ENCODE assay signal across 8 cellular contexts in the genomic region with DNA sequence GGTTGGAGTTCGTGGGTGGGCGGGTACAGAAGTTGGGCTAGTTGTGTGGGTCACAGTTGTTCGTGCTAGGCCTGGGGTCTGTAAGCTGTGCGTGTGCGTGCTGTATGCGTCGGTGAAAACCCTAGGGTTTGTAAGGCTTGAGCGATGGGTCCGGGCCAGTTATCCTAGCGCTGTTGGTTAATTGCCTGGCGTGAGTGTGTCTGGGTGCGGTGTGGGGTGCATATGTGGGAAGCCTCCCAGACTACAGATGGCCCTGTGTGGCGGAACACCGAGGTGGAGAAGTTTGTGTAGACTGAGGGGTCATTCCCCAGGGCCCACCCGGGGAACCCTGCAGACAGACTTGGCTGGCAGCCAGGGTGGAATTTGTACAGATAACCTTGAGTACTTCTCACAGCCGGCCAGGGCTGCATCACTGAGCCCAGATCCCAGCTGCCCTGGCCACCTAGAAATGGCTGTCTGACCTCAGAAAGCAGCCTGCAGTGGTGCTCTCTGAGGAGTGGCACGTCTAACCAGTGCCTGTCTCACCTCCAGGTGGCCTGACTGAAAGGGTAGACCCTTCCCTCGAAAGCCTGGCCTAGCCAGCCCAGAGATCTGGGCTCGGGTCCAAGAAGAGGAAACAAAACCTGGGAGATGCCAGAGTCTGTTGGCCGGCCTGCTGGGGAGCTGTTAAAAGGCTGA. TPM values are rescaled to one million over a fixed set of nuclear protein-coding genes. Genes with fewer than 3 reads are reported as not detected.
DNase-seq lines count a peak whose midpoint lies in the region; ATAC-seq, FAIRE-seq and TF ChIP-seq lines count a peak whose summit lies in the region.

No MANE protein-coding gene starts in this region.

- H3K4me1 ChIP-seq in HUES6 (ENCODE audit: control insufficient read depth, insufficient read depth, low read length) (peaks cover 37% of the 10 kb centered on the region), PC-9 (replicated peaks; ENCODE audit: insufficient read depth) (peaks cover 18% of the 10 kb centered on the region), HepG2 (ENCODE audit: insufficient read depth, low read length) (peaks cover 46% of the 10 kb centered on the region), subcutaneous abdominal adipose tissue (ENCODE audit: control insufficient read depth in 5 of 5, insufficient read depth in 5 of 5, low read length in 5 of 5) (peaks cover 2 to 27% (median 24%) of the 10 kb centered on the region in 5 donors)

- DNase-seq in DMS53 treated with DMSO at 0.1 percent for 48 hours (lab: John Stamatoyannopoulos, UW; ENCODE audit: unreplicated experiment) (peak; percentile 45), PC-9 (peak; percentile 64 to 73), choroid plexus epithelial cell (ENCODE audit: low read depth) (peak; percentile 60), HepG2 (ENCODE audit: low spot score) (peak; percentile 73), NOMO-1 treated with dmso at 0.1 percent for 144 hours (lab: John Stamatoyannopoulos, UW; ENCODE audit: unreplicated experiment) (no peak)

- peak; percentile 4 to 55; a peak in 3 of 4 replicates for TF ChIP-seq POLR2A in HepG2 (IDR thresholded peaks at IDR 0.05; ENCODE audit: insufficient read depth in 1 of 2, low read depth in 2 of 2, low read length in 2 of 2)

- peak overlapping the region; percentile 94 for H3K9ac ChIP-seq in HUES6 (ENCODE audit: low read length)
- peak overlapping the region; percentile 92 for H3K9ac ChIP-seq in HepG2 (ENCODE audit: insufficient read depth, low read depth, low read length)
- peak overlapping the region in 3 of 5 donors; percentile 52 to 66 (median 59) for H3K9ac ChIP-seq in subcutaneous abdominal adipose tissue (ENCODE audit: low read length in 5 of 5)

- TF ChIP-seq CTCF in PC-9 (conservative IDR thresholded peaks at IDR 0.05), result no peak
- TF ChIP-seq CTCF in choroid plexus epithelial cell (conservative IDR thresholded peaks at IDR 0.05; ENCODE audit: low read depth, low read length), result no peak
- TF ChIP-seq CTCF in HepG2 (CRISPR knock-in tag; IDR thresholded peaks at IDR 0.05), result peak; percentile 29

- H3K9me2 ChIP-seq in PC-9 (ENCODE audit: insufficient read depth), result no peaks in the 10 kb centered on the region

- BruUV-seq in PC-9 (replicated peaks; lab: Mats Ljungman, UMichigan) (no TSS peak), HepG2 (replicated peaks; lab: Mats Ljungman, UMichigan) (TSS peak; percentile 56)

- H3K4me3 ChIP-seq in HUES6 (ENCODE audit: low read depth, low read length), result peak overlapping the region; percentile 74
- peak overlapping the region; percentile 75 for H3K4me3 ChIP-seq in PC-9
- peak overlapping the region; percentile 71 for H3K4me3 ChIP-seq in choroid plexus epithelial cell (ENCODE audit: low read depth, low read length)
- H3K4me3 ChIP-seq in HepG2 (replicated peaks in 1 of 3; ENCODE audit: insufficient read depth in 1 of 3, low read depth in 2 of 3, low read length in 3 of 3), result peak overlapping the region; percentile 81 to 86 (median 86)
- peak overlapping the region; percentile 58 to 69 (median 64) for H3K4me3 ChIP-seq in subcutaneous abdominal adipose tissue (ENCODE audit: low read depth in 1 of 5, low read length in 5 of 5)

- in situ Hi-C loops in HepG2 (cut with HindIII; ENCODE audit: extremely low pct_ligation_motif_present, low pct_unique_long_range_greater_than_20kb), result no loop called here

- H2AFZ ChIP-seq in PC-9 (peak overlapping the region; percentile 96), HepG2 (ENCODE audit: low read length) (no peak overlapping the region)

- H3K36me3 ChIP-seq in HUES6 (ENCODE audit: control insufficient read depth, insufficient read depth, low read length) (peaks cover 25% of the 10 kb centered on the region), PC-9 (ENCODE audit: low read depth) (no peaks in the 10 kb centered on the region), HepG2 (replicated peaks in 1 of 2; ENCODE audit: control insufficient read depth in 1 of 2, insufficient read depth in 2 of 2, low read length in 2 of 2) (peaks cover 16 to 18% of the 10 kb centered on the region in 2 experiments), subcutaneous abdominal adipose tissue (ENCODE audit: control insufficient read depth in 5 of 5, insufficient read depth in 5 of 5, low read length in 5 of 5) (peaks cover 2 to 17% (median 13%) of the 10 kb centered on the region in 5 donors)

- 1% methylated on average over 17 of the region's 20 CpGs for WGBS in HepG2 (ENCODE audit: low lambda C conversion rate)

- H4K20me1 ChIP-seq in PC-9 (ENCODE audit: insufficient read depth) (peaks cover 4% of the 10 kb centered on the region; the same call in 1 of the 2 replicates), HepG2 (ENCODE audit: insufficient read depth, low read length) (peaks cover 30% of the 10 kb centered on the region)

- TF ChIP-seq RAD21 in HepG2 (CRISPR knock-in tag; IDR thresholded peaks at IDR 0.05), result no peak; the same call in 1 of the 2 replicates

- H3K4me2 ChIP-seq in PC-9 (peak overlapping the region; percentile 95), HepG2 (ENCODE audit: low read depth, low read length) (peak overlapping the region; percentile 90)

- POLR2A ChIA-PET in PC-9 (lab: Charles Lee; ENCODE audit: unreplicated experiment), result interaction anchor here (0.7 kb wide), 2 partner anchors 56 to 198 kb away, joined by 4 to 5 read pairs; a partner anchor contains a TSS
- POLR2A ChIA-PET in HepG2 (lab: Yijun Ruan, JAX), result interaction anchor here (0.7 to 9.0 kb wide), 12 partner anchors 9 to 199 kb away, joined by 3 to 167 read pairs (median 4); a partner anchor contains a TSS

- H3K79me2 ChIP-seq in PC-9 (ENCODE audit: low read depth), result peaks cover 13% of the 10 kb centered on the region
- peaks cover 55% of the 10 kb centered on the region for H3K79me2 ChIP-seq in HepG2 (ENCODE audit: insufficient read depth, low read length)

- no peaks in the 10 kb centered on the region for H3K9me3 ChIP-seq in HUES6 (ENCODE audit: control insufficient read depth, insufficient read depth, low read depth, low read length)
- H3K9me3 ChIP-seq in PC-9 (ENCODE audit: insufficient read depth, low read depth), result no peaks in the 10 kb centered on the region
- H3K9me3 ChIP-seq in HepG2 (ENCODE audit: low read length), result no peaks in the 10 kb centered on the region
- no peaks in the 10 kb centered on the region for H3K9me3 ChIP-seq in subcutaneous abdominal adipose tissue (ENCODE audit: control insufficient read depth in 5 of 5, low read length in 5 of 5)

- CTCF ChIA-PET in PC-9 (lab: Charles Lee), result no interaction called here
- CTCF ChIA-PET in HepG2 (lab: Yijun Ruan, JAX; ENCODE audit: low intra/inter-chr PET ratio, low total read pairs), result interaction anchor here (1.1 to 1.7 kb wide), 3 partner anchors 18 to 30 kb away, joined by 3 to 10 read pairs (median 4); a partner anchor contains a TSS

- H3K27me3 ChIP-seq in HUES6 (ENCODE audit: control insufficient read depth, insufficient read depth, low read length) (no peaks in the 10 kb centered on the region), PC-9 (ENCODE audit: insufficient read depth, low read depth) (no peaks in the 10 kb centered on the region), HepG2 (ENCODE audit: control insufficient read depth in 1 of 2, insufficient read depth in 2 of 2, low read length in 2 of 2) (no peaks in the 10 kb centered on the region; a peak in 1 of 5 replicates), subcutaneous abdominal adipose tissue (ENCODE audit: control insufficient read depth in 5 of 5, insufficient read depth in 4 of 5, low read length in 5 of 5) (no peaks in the 10 kb centered on the region)

- peaks cover 41% of the 10 kb centered on the region for H3F3A ChIP-seq in PC-9 (ENCODE audit: insufficient read depth, low read depth)

- ATAC-seq in HepG2 (peak; percentile 51), GM18909 (IDR thresholded peaks at IDR 0.05; ENCODE audit: poor library complexity, unreplicated experiment) (no peak)

- FAIRE-seq in HepG2 (lab: Jason Lieb, UNC), result peak; percentile 12

- H3K27ac ChIP-seq in HUES6 (ENCODE audit: low read depth, low read length) (peak overlapping the region; percentile 83; the same call in 1 of the 2 replicates), PC-9 (no peak overlapping the region), HepG2 (ENCODE audit: extremely low read length, insufficient read depth, low read length) (peak overlapping the region; percentile 89), subcutaneous abdominal adipose tissue (ENCODE audit: low read depth, low read length) (peak overlapping the region; percentile 41)

- intact Hi-C loops in PC-9 (cut with micrococcal nuclease; ENCODE audit: unreplicated experiment) (loop anchor here (2.0 to 10.0 kb wide), 2 partner anchors 30 to 1120 kb away; a partner anchor contains a TSS), HepG2 (cut with micrococcal nuclease; ENCODE audit: unreplicated experiment) (loop anchor here (1.0 to 10.0 kb wide), 2 partner anchors 17 to 110 kb away; no protein-coding TSS in a partner anchor)

- TF ChIP-seq EP300 in HepG2 (IDR thresholded peaks at IDR 0.05; ENCODE audit: low read depth in 2 of 2, low read length in 2 of 2) (no peak), HepG2 (CRISPR knock-in tag; IDR thresholded peaks at IDR 0.05; ENCODE audit: borderline replicate concordance) (no peak)

RNA-seq across cellular contexts. Expression of a gene that starts 1.8 kb away (rescaled TPM):
- total RNA-seq in PC-9 (2021) (15.7 and 18.3 TPM in 2 replicates), HepG2 (2016; rRNA removed; fragmentation: Illumina TruSeq; extraction: Trizol) (53.9 and 60.3 TPM in 2 replicates)
- 14.9 and 16.3 TPM in 2 replicates for total RNA-seq in HepG2 (2016; cell fraction: cytosol; rRNA removed; fragmentation: Illumina TruSeq; extraction: Trizol; ENCODE audit: low read depth)
- 49.1 and 52.3 TPM in 2 replicates for total RNA-seq in HepG2 (2016; cell fraction: insoluble cytoplasmic fraction; rRNA removed; fragmentation: Illumina TruSeq; extraction: Trizol)
- 65.6 and 66.2 TPM in 2 replicates for total RNA-seq in HepG2 (2016; cell fraction: membrane; rRNA removed; fragmentation: Illumina TruSeq; extraction: Trizol)
- 24.2 and 31.3 TPM in 2 replicates for total RNA-seq in HepG2 (2016; cell fraction: nucleus; rRNA removed; fragmentation: Illumina TruSeq; extraction: Trizol)
- polyA plus RNA-seq in HepG2 (2011; rRNA removed), result 41.3 and 49.9 TPM in 2 replicates
- polyA plus RNA-seq in HepG2 (2011; cell fraction: cytosol; rRNA removed), result 46.3 and 49.3 TPM in 2 replicates
- polyA plus RNA-seq in HepG2 (2011; cell fraction: nucleus; rRNA removed), result 32.5 and 35.0 TPM in 2 replicates
- 23.6 and 28.9 TPM in 2 replicates for polyA plus RNA-seq in HepG2 (2012)
- polyA plus RNA-seq in HepG2 (2016; cell fraction: cytosol; fragmentation: Illumina TruSeq; extraction: Trizol; ENCODE audit: low read depth), result 12.4 and 13.0 TPM in 2 replicates
- polyA plus RNA-seq in HepG2 (2016; cell fraction: insoluble cytoplasmic fraction; fragmentation: Illumina TruSeq; extraction: Trizol; ENCODE audit: low read depth), result 49.9 and 59.5 TPM in 2 replicates
- 44.7 and 47.8 TPM in 2 replicates for polyA plus RNA-seq in HepG2 (2016; cell fraction: membrane; fragmentation: Illumina TruSeq; extraction: Trizol; ENCODE audit: low read depth)
- 38.6 and 40.7 TPM in 2 replicates for polyA plus RNA-seq in HepG2 (2016; cell fraction: nucleus; fragmentation: Illumina TruSeq; extraction: Trizol; ENCODE audit: insufficient read depth, low read depth)
- 14.1 and 93.1 TPM in 2 replicates for polyA minus RNA-seq in HepG2 (2011; rRNA and poly(A)+ RNA removed; ENCODE audit: low replicate concordance)
- polyA minus RNA-seq in HepG2 (2011; cell fraction: cytosol; rRNA and poly(A)+ RNA removed), result 38.7 and 42.5 TPM in 2 replicates
- polyA minus RNA-seq in HepG2 (2011; cell fraction: nucleus; rRNA and poly(A)+ RNA removed), result 19.2 and 22.9 TPM in 2 replicates

RNA-seq across cellular contexts. Expression of a gene that starts 30.4 kb away (rescaled TPM):
- total RNA-seq in PC-9 (2021) (220 and 303 TPM in 2 replicates), HepG2 (2016; rRNA removed; fragmentation: Illumina TruSeq; extraction: Trizol) (292 and 305 TPM in 2 replicates)
- total RNA-seq in HepG2 (2016; cell fraction: cytosol; rRNA removed; fragmentation: Illumina TruSeq; extraction: Trizol; ENCODE audit: low read depth), result 190 and 258 TPM in 2 replicates
- total RNA-seq in HepG2 (2016; cell fraction: insoluble cytoplasmic fraction; rRNA removed; fragmentation: Illumina TruSeq; extraction: Trizol), result 267 and 306 TPM in 2 replicates
- 365 and 437 TPM in 2 replicates for total RNA-seq in HepG2 (2016; cell fraction: membrane; rRNA removed; fragmentation: Illumina TruSeq; extraction: Trizol)
- 223 and 239 TPM in 2 replicates for total RNA-seq in HepG2 (2016; cell fraction: nucleus; rRNA removed; fragmentation: Illumina TruSeq; extraction: Trizol)
- polyA plus RNA-seq in HepG2 (2011; rRNA removed), result 218 and 261 TPM in 2 replicates
- 176 and 232 TPM in 2 replicates for polyA plus RNA-seq in HepG2 (2011; cell fraction: cytosol; rRNA removed)
- polyA plus RNA-seq in HepG2 (2011; cell fraction: nucleus; rRNA removed), result 176 and 181 TPM in 2 replicates
- polyA plus RNA-seq in HepG2 (2012), result 118 and 180 TPM in 2 replicates
- polyA plus RNA-seq in HepG2 (2016; cell fraction: cytosol; fragmentation: Illumina TruSeq; extraction: Trizol; ENCODE audit: low read depth), result 222 and 320 TPM in 2 replicates
- 310 and 340 TPM in 2 replicates for polyA plus RNA-seq in HepG2 (2016; cell fraction: insoluble cytoplasmic fraction; fragmentation: Illumina TruSeq; extraction: Trizol; ENCODE audit: low read depth)
- polyA plus RNA-seq in HepG2 (2016; cell fraction: membrane; fragmentation: Illumina TruSeq; extraction: Trizol; ENCODE audit: low read depth), result 323 and 387 TPM in 2 replicates
- 436 and 461 TPM in 2 replicates for polyA plus RNA-seq in HepG2 (2016; cell fraction: nucleus; fragmentation: Illumina TruSeq; extraction: Trizol; ENCODE audit: insufficient read depth, low read depth)
- 97.1 and 193 TPM in 2 replicates for polyA minus RNA-seq in HepG2 (2011; rRNA and poly(A)+ RNA removed; ENCODE audit: low replicate concordance)
- 56.5 and 59.2 TPM in 2 replicates for polyA minus RNA-seq in HepG2 (2011; cell fraction: cytosol; rRNA and poly(A)+ RNA removed)
- 46.6 and 50.2 TPM in 2 replicates for polyA minus RNA-seq in HepG2 (2011; cell fraction: nucleus; rRNA and poly(A)+ RNA removed)

RNA-seq across cellular contexts. Expression of a gene that starts 33.9 kb away (rescaled TPM):
- total RNA-seq in PC-9 (2021) (13.3 and 25.3 TPM in 2 replicates), HepG2 (2016; rRNA removed; fragmentation: Illumina TruSeq; extraction: Trizol) (2.2 and 2.7 TPM in 2 replicates)
- 0.79 and 0.91 TPM in 2 replicates for total RNA-seq in HepG2 (2016; cell fraction: cytosol; rRNA removed; fragmentation: Illumina TruSeq; extraction: Trizol; ENCODE audit: low read depth)
- total RNA-seq in HepG2 (2016; cell fraction: insoluble cytoplasmic fraction; rRNA removed; fragmentation: Illumina TruSeq; extraction: Trizol), result 2.5 TPM in 2 replicates
- total RNA-seq in HepG2 (2016; cell fraction: membrane; rRNA removed; fragmentation: Illumina TruSeq; extraction: Trizol), result 1.5 and 2.5 TPM in 2 replicates
- total RNA-seq in HepG2 (2016; cell fraction: nucleus; rRNA removed; fragmentation: Illumina TruSeq; extraction: Trizol), result 1.3 and 1.7 TPM in 2 replicates
- 0.87 and 1.1 TPM in 2 replicates for polyA plus RNA-seq in HepG2 (2011; rRNA removed)
- polyA plus RNA-seq in HepG2 (2011; cell fraction: cytosol; rRNA removed), result 0.72 and 0.73 TPM in 2 replicates
- 0.59 and 0.69 TPM in 2 replicates for polyA plus RNA-seq in HepG2 (2011; cell fraction: nucleus; rRNA removed)
- 1.2 and 1.4 TPM in 2 replicates for polyA plus RNA-seq in HepG2 (2012)
- polyA plus RNA-seq in HepG2 (2016; cell fraction: cytosol; fragmentation: Illumina TruSeq; extraction: Trizol; ENCODE audit: low read depth), result 4.6 and 5.7 TPM in 2 replicates
- polyA plus RNA-seq in HepG2 (2016; cell fraction: insoluble cytoplasmic fraction; fragmentation: Illumina TruSeq; extraction: Trizol; ENCODE audit: low read depth), result 10.1 and 12.3 TPM in 2 replicates
- 6.4 and 6.8 TPM in 2 replicates for polyA plus RNA-seq in HepG2 (2016; cell fraction: membrane; fragmentation: Illumina TruSeq; extraction: Trizol; ENCODE audit: low read depth)
- polyA plus RNA-seq in HepG2 (2016; cell fraction: nucleus; fragmentation: Illumina TruSeq; extraction: Trizol; ENCODE audit: insufficient read depth, low read depth), result 8.9 and 9.0 TPM in 2 replicates
- polyA minus RNA-seq in HepG2 (2011; rRNA and poly(A)+ RNA removed; ENCODE audit: low replicate concordance), result 0.72 and 4.7 TPM in 2 replicates
- 0.70 and 0.89 TPM in 2 replicates for polyA minus RNA-seq in HepG2 (2011; cell fraction: cytosol; rRNA and poly(A)+ RNA removed)
- 0.39 and 0.75 TPM in 2 replicates for polyA minus RNA-seq in HepG2 (2011; cell fraction: nucleus; rRNA and poly(A)+ RNA removed)
